Comparison of ENCODE assay signal across 8 cellular contexts in the genomic region with DNA sequence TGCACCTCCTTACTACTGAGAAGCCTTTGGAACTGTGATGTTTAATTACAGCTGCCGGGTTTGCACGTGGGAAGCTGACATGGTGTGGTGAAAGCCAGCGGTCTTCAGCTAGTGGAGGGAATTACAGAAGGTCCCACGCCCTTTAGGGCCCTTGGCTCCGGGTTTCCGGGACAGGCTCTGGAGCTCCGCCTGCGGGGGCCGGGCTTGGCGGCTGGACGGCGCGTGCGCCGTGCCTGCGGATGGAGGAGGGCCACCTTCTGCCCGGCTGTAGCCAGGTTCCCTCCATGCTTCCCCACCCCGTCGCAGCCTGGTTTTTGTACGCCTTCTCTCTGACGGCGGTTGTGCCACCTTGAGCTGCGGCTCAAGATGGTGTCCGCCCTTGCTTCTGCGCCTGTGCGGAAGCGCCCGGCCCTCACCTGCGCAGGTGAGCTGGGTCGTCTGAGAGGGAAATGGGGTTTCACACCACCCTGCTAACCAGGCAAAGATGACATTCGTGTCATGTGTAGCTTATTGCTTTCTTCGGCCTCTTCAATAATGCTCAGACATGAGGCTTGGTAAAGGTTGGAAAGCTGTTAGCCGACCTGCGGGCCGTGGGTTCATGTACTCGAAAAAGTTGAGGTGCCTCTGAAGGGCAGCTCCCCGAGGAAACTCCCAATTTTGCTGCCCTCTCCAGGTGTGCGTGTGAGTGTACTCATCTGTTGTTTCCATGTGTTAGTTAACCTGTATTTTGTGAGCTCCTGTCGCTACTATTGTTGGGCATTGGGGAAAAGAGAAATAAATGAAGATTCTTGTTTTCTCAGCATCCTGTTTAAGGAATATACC. TPM values are rescaled to one million over a fixed set of nuclear protein-coding genes. Genes with fewer than 3 reads are reported as not detected.
A peak's percentile ranks its signal among the peaks of the same experiment; 100 is the strongest.
DNase-seq lines count a peak whose midpoint lies in the region; ATAC-seq and TF ChIP-seq lines count a peak whose summit lies in the region.

No MANE protein-coding gene starts in this region.

- peak; percentile 56 to 67 (median 64) for DNase-seq in CD4-positive, CD25-positive, alpha-beta regulatory T cell
- DNase-seq in MV-4-11 (lab: John Stamatoyannopoulos, UW) (peak; percentile 90), dermis microvascular lymphatic vessel endothelial cell (ENCODE audit: low read depth in 2 of 2) (peak; percentile 54 to 61), lower lobe of right lung (peak; percentile 92), RKO (ENCODE audit: low spot score) (no peak)
- DNase-seq in activated CD4-positive, alpha-beta T cell treated with anti-CD3 and anti-CD28 coated beads, Interleukin-2, amount 50 U/mL, for 48 hours: peak; percentile 64 to 70
- DNase-seq in stimulated activated CD4-positive, alpha-beta T cell treated with anti-CD3 and anti-CD28 coated beads, TNF-alpha, amount 100 ng/mL, for 48 hours (ENCODE audit: low read depth in 3 of 3): peak; percentile 28 to 47 (median 38)

- ATAC-seq in CD4-positive, CD25-positive, alpha-beta regulatory T cell (ENCODE audit: low read depth in 2 of 2): peak; percentile 82
- ATAC-seq in lower lobe of right lung (peak; percentile 98), HG03460 (IDR thresholded peaks at IDR 0.05; ENCODE audit: unreplicated experiment) (no peak)

- no peaks in the 10 kb centered on the region for H3K9me3 Mint-ChIP-seq in CD4-positive, CD25-positive, alpha-beta regulatory T cell

- H3K27ac ChIP-seq in CD4-positive, CD25-positive, alpha-beta regulatory T cell (ENCODE audit: insufficient read depth, low read length, poor library complexity, severe bottlenecking): peak overlapping the region; percentile 63
- peak overlapping the region; percentile 78 for H3K27ac ChIP-seq in lower lobe of right lung

- H3K36me3 ChIP-seq in CD4-positive, CD25-positive, alpha-beta regulatory T cell (ENCODE audit: control insufficient read depth, insufficient read depth, low read length): peaks cover 4% of the 10 kb centered on the region
- H3K36me3 ChIP-seq in lower lobe of right lung: peaks cover 15% of the 10 kb centered on the region

- H3K4me1 ChIP-seq in CD4-positive, CD25-positive, alpha-beta regulatory T cell (ENCODE audit: control insufficient read depth, insufficient read depth, low read length, poor library complexity, severe bottlenecking): peaks cover 8% of the 10 kb centered on the region
- peaks cover 9% of the 10 kb centered on the region for H3K4me1 ChIP-seq in lower lobe of right lung

- H3K4me3 ChIP-seq in CD4-positive, CD25-positive, alpha-beta regulatory T cell (ENCODE audit: low read depth, low read length): peak overlapping the region; percentile 77
- peak overlapping the region; percentile 59 for H3K4me3 ChIP-seq in lower lobe of right lung

- intact Hi-C loops in lower lobe of right lung (cut with DNase I): no loop called here

- H3K27me3 Mint-ChIP-seq in CD4-positive, CD25-positive, alpha-beta regulatory T cell: no peaks in the 10 kb centered on the region

- peaks cover 0 to 13% (median 9%) of the 10 kb centered on the region in 4 donors for H3K4me1 Mint-ChIP-seq in CD4-positive, CD25-positive, alpha-beta regulatory T cell

- no peaks in the 10 kb centered on the region for H3K9me3 ChIP-seq in CD4-positive, CD25-positive, alpha-beta regulatory T cell (ENCODE audit: control insufficient read depth in 2 of 2, low read length in 2 of 2)
- no peaks in the 10 kb centered on the region for H3K9me3 ChIP-seq in lower lobe of right lung

- H3K4me3 Mint-ChIP-seq in CD4-positive, CD25-positive, alpha-beta regulatory T cell: peak overlapping the region; percentile 45 to 90 (median 77)

- H3K27me3 ChIP-seq in CD4-positive, CD25-positive, alpha-beta regulatory T cell (ENCODE audit: control insufficient read depth, insufficient read depth, low read length): no peaks in the 10 kb centered on the region
- no peaks in the 10 kb centered on the region for H3K27me3 ChIP-seq in lower lobe of right lung (ENCODE audit: low read depth)

- peak overlapping the region; percentile 66 to 90 (median 82) for H3K27ac Mint-ChIP-seq in CD4-positive, CD25-positive, alpha-beta regulatory T cell

- no peak for TF ChIP-seq CTCF in lower lobe of right lung (IDR thresholded peaks at IDR 0.05)

- no peaks in the 10 kb centered on the region for H3K36me3 Mint-ChIP-seq in CD4-positive, CD25-positive, alpha-beta regulatory T cell

RNA-seq across cellular contexts. Expression of a gene that starts 36.6 kb away (rescaled TPM):
- total RNA-seq in CD4-positive, CD25-positive, alpha-beta regulatory T cell: not detected
- polyA plus RNA-seq in CD4-positive, CD25-positive, alpha-beta regulatory T cell: under 1 TPM in 1 of 4 donors, not detected in 3; 0.02 TPM
- total RNA-seq in dermis microvascular lymphatic vessel endothelial cell (not detected in 2 replicates), lower lobe of right lung (not detected)

RNA-seq across cellular contexts. Expression of a gene that starts 38.6 kb away (rescaled TPM):
- 81.9 TPM for total RNA-seq in CD4-positive, CD25-positive, alpha-beta regulatory T cell
- polyA plus RNA-seq in CD4-positive, CD25-positive, alpha-beta regulatory T cell: 100 to 1,000 TPM; 107 to 145 (median 132) TPM
- total RNA-seq in dermis microvascular lymphatic vessel endothelial cell: 62.6 and 86.0 TPM in 2 replicates
- total RNA-seq in lower lobe of right lung: 70.9 TPM
